In the genomic region with DNA sequence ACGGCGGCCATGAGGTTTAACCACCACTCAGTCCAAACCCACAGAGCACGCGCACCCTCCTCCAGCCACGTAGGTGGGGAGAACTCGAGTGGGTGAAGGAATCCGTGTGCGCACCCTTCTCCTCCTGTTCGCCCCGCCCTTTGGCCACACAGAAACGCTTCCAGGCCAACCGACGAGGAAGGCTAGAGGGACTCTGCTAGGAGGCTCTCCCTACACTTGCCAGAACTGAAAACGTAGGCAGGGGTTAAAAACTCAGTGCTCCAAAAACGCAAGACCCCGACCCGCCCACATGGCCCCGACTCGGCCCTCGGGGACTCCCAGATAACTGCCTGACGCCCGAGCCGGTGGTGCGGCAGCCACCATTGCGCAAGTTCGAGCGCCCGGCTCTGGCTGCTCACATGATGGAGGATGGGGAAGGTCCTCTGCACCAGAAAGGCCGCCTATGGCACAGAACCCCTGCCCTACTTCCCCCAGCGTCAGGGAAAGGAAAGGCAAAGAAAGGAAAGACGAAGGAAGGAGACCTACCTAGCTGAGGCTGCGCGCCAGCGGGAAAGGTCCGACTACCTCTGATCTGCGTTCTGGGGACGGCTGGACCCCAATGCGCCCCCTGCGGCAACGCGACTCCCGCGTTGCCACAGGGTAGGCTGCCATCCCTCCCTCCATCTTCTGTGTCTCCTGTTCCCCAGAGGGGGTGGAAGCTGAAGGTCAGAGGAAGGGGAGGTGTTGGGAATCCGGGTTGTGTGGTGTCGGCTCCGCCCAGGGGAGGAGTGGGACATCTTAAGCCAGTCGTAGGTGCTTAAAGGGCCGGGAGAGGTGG, we compare ENCODE assay signal across 1 cellular context.
TF ChIP-seq lines count a peak whose summit lies in the region.

No MANE protein-coding gene starts in this region.

TF ChIP-seq in HEK293, 187 proteins besides CTCF, POLR2A, EP300 and RAD21 (continued from another document and continues in another):
- TF ChIP-seq, protein P1, sequence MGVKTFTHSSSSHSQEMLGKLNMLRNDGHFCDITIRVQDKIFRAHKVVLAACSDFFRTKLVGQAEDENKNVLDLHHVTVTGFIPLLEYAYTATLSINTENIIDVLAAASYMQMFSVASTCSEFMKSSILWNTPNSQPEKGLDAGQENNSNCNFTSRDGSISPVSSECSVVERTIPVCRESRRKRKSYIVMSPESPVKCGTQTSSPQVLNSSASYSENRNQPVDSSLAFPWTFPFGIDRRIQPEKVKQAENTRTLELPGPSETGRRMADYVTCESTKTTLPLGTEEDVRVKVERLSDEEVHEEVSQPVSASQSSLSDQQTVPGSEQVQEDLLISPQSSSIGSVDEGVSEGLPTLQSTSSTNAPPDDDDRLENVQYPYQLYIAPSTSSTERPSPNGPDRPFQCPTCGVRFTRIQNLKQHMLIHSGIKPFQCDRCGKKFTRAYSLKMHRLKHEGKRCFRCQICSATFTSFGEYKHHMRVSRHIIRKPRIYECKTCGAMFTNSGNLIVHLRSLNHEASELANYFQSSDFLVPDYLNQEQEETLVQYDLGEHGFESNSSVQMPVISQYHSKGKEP (tag by site-specific recombination; IDR thresholded peaks at IDR 0.05): no peak
- TF ChIP-seq, protein P2, sequence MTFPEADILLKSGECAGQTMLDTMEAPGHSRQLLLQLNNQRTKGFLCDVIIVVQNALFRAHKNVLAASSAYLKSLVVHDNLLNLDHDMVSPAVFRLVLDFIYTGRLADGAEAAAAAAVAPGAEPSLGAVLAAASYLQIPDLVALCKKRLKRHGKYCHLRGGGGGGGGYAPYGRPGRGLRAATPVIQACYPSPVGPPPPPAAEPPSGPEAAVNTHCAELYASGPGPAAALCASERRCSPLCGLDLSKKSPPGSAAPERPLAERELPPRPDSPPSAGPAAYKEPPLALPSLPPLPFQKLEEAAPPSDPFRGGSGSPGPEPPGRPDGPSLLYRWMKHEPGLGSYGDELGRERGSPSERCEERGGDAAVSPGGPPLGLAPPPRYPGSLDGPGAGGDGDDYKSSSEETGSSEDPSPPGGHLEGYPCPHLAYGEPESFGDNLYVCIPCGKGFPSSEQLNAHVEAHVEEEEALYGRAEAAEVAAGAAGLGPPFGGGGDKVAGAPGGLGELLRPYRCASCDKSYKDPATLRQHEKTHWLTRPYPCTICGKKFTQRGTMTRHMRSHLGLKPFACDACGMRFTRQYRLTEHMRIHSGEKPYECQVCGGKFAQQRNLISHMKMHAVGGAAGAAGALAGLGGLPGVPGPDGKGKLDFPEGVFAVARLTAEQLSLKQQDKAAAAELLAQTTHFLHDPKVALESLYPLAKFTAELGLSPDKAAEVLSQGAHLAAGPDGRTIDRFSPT (tag by site-specific recombination; IDR thresholded peaks at IDR 0.05): no peak
- TF ChIP-seq GLIS1 (tag by site-specific recombination; IDR thresholded peaks at IDR 0.05) (peak; percentile 38), ZNF223 (tag by site-specific recombination; IDR thresholded peaks at IDR 0.05) (no peak), ZNF629 (tag by site-specific recombination; IDR thresholded peaks at IDR 0.05) (no peak), ZBTB17 (tag by site-specific recombination; IDR thresholded peaks at IDR 0.05) (no peak; the same call in none of the 2 replicates), ZNF514 (tag by site-specific recombination; IDR thresholded peaks at IDR 0.05) (no peak), ZNF654 (tag by site-specific recombination; IDR thresholded peaks at IDR 0.05; ENCODE audit: low read depth) (no peak), ZNF23 (tag by site-specific recombination; IDR thresholded peaks at IDR 0.05; ENCODE audit: borderline replicate concordance) (no peak), KLF16 (tag by site-specific recombination; IDR thresholded peaks at IDR 0.05) (peak; percentile 43; the same call in 1 of the 2 replicates), BCL11B (tag by site-specific recombination; IDR thresholded peaks at IDR 0.05; ENCODE audit: low read depth) (no peak), ZNF473 (tag by site-specific recombination; IDR thresholded peaks at IDR 0.05) (no peak), ZNF623 (tag by site-specific recombination; IDR thresholded peaks at IDR 0.05) (no peak), ZNF560 (tag by site-specific recombination; IDR thresholded peaks at IDR 0.05; ENCODE audit: borderline replicate concordance) (no peak), ZNF391 (tag by site-specific recombination; IDR thresholded peaks at IDR 0.05; ENCODE audit: borderline replicate concordance, low read depth) (no peak), ZNF335 (tag by site-specific recombination; conservative IDR thresholded peaks at IDR 0.05) (peak; percentile 92), ZNF132 (tag by site-specific recombination; IDR thresholded peaks at IDR 0.05; ENCODE audit: borderline replicate concordance) (no peak), ZFHX2 (tag by site-specific recombination; conservative IDR thresholded peaks at IDR 0.05) (peak; percentile 72), SP2 (tag by site-specific recombination; IDR thresholded peaks at IDR 0.05) (peak; percentile 43), MYNN (tag by site-specific recombination; IDR thresholded peaks at IDR 0.05; ENCODE audit: borderline replicate concordance) (no peak), ZNF776 (tag by site-specific recombination; IDR thresholded peaks at IDR 0.05; ENCODE audit: borderline replicate concordance) (no peak), ZNF324 (tag by site-specific recombination; IDR thresholded peaks at IDR 0.05) (no peak), ZBTB7A (tag by site-specific recombination; IDR thresholded peaks at IDR 0.05; ENCODE audit: low read depth) (no peak), PRDM1 (tag by site-specific recombination; IDR thresholded peaks at IDR 0.05) (no peak), ZNF37A (tag by site-specific recombination; IDR thresholded peaks at IDR 0.05) (no peak)
- TF ChIP-seq, protein P3, sequence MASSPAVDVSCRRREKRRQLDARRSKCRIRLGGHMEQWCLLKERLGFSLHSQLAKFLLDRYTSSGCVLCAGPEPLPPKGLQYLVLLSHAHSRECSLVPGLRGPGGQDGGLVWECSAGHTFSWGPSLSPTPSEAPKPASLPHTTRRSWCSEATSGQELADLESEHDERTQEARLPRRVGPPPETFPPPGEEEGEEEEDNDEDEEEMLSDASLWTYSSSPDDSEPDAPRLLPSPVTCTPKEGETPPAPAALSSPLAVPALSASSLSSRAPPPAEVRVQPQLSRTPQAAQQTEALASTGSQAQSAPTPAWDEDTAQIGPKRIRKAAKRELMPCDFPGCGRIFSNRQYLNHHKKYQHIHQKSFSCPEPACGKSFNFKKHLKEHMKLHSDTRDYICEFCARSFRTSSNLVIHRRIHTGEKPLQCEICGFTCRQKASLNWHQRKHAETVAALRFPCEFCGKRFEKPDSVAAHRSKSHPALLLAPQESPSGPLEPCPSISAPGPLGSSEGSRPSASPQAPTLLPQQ (tag by site-specific recombination; IDR thresholded peaks at IDR 0.05): no peak
- TF ChIP-seq, protein P4, sequence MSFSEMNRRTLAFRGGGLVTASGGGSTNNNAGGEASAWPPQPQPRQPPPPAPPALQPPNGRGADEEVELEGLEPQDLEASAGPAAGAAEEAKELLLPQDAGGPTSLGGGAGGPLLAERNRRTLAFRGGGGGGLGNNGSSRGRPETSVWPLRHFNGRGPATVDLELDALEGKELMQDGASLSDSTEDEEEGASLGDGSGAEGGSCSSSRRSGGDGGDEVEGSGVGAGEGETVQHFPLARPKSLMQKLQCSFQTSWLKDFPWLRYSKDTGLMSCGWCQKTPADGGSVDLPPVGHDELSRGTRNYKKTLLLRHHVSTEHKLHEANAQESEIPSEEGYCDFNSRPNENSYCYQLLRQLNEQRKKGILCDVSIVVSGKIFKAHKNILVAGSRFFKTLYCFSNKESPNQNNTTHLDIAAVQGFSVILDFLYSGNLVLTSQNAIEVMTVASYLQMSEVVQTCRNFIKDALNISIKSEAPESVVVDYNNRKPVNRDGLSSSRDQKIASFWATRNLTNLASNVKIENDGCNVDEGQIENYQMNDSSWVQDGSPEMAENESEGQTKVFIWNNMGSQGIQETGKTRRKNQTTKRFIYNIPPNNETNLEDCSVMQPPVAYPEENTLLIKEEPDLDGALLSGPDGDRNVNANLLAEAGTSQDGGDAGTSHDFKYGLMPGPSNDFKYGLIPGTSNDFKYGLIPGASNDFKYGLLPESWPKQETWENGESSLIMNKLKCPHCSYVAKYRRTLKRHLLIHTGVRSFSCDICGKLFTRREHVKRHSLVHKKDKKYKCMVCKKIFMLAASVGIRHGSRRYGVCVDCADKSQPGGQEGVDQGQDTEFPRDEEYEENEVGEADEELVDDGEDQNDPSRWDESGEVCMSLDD (tag by site-specific recombination; IDR thresholded peaks at IDR 0.05): no peak
- TF ChIP-seq, protein P5, sequence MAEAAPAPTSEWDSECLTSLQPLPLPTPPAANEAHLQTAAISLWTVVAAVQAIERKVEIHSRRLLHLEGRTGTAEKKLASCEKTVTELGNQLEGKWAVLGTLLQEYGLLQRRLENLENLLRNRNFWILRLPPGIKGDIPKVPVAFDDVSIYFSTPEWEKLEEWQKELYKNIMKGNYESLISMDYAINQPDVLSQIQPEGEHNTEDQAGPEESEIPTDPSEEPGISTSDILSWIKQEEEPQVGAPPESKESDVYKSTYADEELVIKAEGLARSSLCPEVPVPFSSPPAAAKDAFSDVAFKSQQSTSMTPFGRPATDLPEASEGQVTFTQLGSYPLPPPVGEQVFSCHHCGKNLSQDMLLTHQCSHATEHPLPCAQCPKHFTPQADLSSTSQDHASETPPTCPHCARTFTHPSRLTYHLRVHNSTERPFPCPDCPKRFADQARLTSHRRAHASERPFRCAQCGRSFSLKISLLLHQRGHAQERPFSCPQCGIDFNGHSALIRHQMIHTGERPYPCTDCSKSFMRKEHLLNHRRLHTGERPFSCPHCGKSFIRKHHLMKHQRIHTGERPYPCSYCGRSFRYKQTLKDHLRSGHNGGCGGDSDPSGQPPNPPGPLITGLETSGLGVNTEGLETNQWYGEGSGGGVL (tag by site-specific recombination; IDR thresholded peaks at IDR 0.05): peak; percentile 36
- TF ChIP-seq, protein P6, sequence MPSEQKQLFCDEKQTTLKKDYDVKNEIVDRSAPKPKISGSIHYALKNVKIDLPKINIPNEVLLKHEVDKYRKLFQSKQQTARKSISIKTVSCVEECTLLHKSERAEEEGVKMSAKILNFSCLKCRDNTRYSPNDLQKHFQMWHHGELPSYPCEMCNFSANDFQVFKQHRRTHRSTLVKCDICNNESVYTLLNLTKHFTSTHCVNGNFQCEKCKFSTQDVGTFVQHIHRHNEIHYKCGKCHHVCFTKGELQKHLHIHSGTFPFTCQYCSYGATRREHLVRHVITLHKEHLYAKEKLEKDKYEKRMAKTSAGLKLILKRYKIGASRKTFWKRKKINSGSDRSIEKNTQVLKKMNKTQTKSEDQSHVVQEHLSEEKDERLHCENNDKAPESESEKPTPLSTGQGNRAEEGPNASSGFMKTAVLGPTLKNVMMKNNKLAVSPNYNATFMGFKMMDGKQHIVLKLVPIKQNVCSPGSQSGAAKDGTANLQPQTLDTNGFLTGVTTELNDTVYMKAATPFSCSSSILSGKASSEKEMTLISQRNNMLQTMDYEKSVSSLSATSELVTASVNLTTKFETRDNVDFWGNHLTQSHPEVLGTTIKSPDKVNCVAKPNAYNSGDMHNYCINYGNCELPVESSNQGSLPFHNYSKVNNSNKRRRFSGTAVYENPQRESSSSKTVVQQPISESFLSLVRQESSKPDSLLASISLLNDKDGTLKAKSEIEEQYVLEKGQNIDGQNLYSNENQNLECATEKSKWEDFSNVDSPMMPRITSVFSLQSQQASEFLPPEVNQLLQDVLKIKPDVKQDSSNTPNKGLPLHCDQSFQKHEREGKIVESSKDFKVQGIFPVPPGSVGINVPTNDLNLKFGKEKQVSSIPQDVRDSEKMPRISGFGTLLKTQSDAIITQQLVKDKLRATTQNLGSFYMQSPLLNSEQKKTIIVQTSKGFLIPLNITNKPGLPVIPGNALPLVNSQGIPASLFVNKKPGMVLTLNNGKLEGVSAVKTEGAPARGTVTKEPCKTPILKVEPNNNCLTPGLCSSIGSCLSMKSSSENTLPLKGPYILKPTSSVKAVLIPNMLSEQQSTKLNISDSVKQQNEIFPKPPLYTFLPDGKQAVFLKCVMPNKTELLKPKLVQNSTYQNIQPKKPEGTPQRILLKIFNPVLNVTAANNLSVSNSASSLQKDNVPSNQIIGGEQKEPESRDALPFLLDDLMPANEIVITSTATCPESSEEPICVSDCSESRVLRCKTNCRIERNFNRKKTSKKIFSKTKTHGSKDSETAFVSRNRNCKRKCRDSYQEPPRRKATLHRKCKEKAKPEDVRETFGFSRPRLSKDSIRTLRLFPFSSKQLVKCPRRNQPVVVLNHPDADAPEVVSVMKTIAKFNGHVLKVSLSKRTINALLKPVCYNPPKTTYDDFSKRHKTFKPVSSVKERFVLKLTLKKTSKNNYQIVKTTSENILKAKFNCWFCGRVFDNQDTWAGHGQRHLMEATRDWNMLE (tag by site-specific recombination; conservative IDR thresholded peaks at IDR 0.05; ENCODE audit: low read depth): 0 out of 2 replicates have a peak, but pooled peaks have one; percentile 20
- TF ChIP-seq, protein P7, sequence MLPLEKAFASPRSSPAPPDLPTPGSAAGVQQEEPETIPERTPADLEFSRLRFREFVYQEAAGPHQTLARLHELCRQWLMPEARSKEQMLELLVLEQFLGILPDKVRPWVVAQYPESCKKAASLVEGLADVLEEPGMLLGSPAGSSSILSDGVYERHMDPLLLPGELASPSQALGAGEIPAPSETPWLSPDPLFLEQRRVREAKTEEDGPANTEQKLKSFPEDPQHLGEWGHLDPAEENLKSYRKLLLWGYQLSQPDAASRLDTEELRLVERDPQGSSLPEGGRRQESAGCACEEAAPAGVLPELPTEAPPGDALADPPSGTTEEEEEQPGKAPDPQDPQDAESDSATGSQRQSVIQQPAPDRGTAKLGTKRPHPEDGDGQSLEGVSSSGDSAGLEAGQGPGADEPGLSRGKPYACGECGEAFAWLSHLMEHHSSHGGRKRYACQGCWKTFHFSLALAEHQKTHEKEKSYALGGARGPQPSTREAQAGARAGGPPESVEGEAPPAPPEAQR (tag by site-specific recombination; IDR thresholded peaks at IDR 0.05): no peak
- TF ChIP-seq, protein P8, sequence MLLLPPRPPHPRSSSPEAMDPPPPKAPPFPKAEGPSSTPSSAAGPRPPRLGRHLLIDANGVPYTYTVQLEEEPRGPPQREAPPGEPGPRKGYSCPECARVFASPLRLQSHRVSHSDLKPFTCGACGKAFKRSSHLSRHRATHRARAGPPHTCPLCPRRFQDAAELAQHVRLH (tag by site-specific recombination; IDR thresholded peaks at IDR 0.05): no peak
- TF ChIP-seq, protein P9, sequence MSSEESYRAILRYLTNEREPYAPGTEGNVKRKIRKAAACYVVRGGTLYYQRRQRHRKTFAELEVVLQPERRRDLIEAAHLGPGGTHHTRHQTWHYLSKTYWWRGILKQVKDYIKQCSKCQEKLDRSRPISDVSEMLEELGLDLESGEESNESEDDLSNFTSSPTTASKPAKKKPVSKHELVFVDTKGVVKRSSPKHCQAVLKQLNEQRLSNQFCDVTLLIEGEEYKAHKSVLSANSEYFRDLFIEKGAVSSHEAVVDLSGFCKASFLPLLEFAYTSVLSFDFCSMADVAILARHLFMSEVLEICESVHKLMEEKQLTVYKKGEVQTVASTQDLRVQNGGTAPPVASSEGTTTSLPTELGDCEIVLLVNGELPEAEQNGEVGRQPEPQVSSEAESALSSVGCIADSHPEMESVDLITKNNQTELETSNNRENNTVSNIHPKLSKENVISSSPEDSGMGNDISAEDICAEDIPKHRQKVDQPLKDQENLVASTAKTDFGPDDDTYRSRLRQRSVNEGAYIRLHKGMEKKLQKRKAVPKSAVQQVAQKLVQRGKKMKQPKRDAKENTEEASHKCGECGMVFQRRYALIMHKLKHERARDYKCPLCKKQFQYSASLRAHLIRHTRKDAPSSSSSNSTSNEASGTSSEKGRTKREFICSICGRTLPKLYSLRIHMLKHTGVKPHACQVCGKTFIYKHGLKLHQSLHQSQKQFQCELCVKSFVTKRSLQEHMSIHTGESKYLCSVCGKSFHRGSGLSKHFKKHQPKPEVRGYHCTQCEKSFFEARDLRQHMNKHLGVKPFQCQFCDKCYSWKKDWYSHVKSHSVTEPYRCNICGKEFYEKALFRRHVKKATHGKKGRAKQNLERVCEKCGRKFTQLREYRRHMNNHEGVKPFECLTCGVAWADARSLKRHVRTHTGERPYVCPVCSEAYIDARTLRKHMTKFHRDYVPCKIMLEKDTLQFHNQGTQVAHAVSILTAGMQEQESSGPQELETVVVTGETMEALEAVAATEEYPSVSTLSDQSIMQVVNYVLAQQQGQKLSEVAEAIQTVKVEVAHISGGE (tag by site-specific recombination; conservative IDR thresholded peaks at IDR 0.05; ENCODE audit: low read depth): peak; percentile 84
